In genomic region chr19:16064209-16064889, GRCh38 we compare ENCODE assay signal across 2 cellular contexts.
A peak's percentile ranks its signal among the peaks of the same experiment; 100 is the strongest.
TF ChIP-seq lines count a peak whose summit lies in the region.

No MANE protein-coding gene starts in this region.

TF ChIP-seq in HepG2, 621 proteins besides CTCF, POLR2A, EP300 and RAD21:
- TF ChIP-seq GABPB1 (CRISPR knock-in tag; IDR thresholded peaks at IDR 0.05) (0 out of 2 replicates have a peak, but pooled peaks have one; percentile 18), ZNF615 (CRISPR knock-in tag; IDR thresholded peaks at IDR 0.05; ENCODE audit: borderline replicate concordance) (no peak), TOE1 (CRISPR knock-in tag; IDR thresholded peaks at IDR 0.05) (no peak), HOXA3 (CRISPR knock-in tag; IDR thresholded peaks at IDR 0.05) (no peak), ZMYM2 (CRISPR knock-in tag; IDR thresholded peaks at IDR 0.05) (no peak), MED13 (CRISPR knock-in tag; IDR thresholded peaks at IDR 0.05) (no peak), RCOR2 (CRISPR knock-in tag; IDR thresholded peaks at IDR 0.05) (no peak), ZNF768 (CRISPR knock-in tag; IDR thresholded peaks at IDR 0.05) (peak; percentile 30; the same call in 1 of the 2 replicates), ZBTB8A (CRISPR knock-in tag; IDR thresholded peaks at IDR 0.05; ENCODE audit: borderline replicate concordance, low read depth) (no peak), ZFP36L1 (CRISPR knock-in tag; IDR thresholded peaks at IDR 0.05) (no peak), RBAK (CRISPR knock-in tag; IDR thresholded peaks at IDR 0.05) (no peak), NFYB (CRISPR knock-in tag; IDR thresholded peaks at IDR 0.05) (no peak), NR2F6 (IDR thresholded peaks at IDR 0.05) (no peak), NR2F6 (CRISPR knock-in tag; IDR thresholded peaks at IDR 0.05) (no peak), ZEB1 (IDR thresholded peaks at IDR 0.05; ENCODE audit: insufficient replicate concordance, low read depth) (no peak), ZBED4 (CRISPR knock-in tag; IDR thresholded peaks at IDR 0.05; ENCODE audit: borderline replicate concordance) (no peak), EEA1 (CRISPR knock-in tag; IDR thresholded peaks at IDR 0.05; ENCODE audit: borderline replicate concordance) (no peak), TOPORS (CRISPR knock-in tag; IDR thresholded peaks at IDR 0.05) (no peak), SNAPC2 (CRISPR knock-in tag; IDR thresholded peaks at IDR 0.05) (no peak), FOSL2 (CRISPR knock-in tag; IDR thresholded peaks at IDR 0.05) (peak; percentile 59), MTA3 (CRISPR knock-in tag; IDR thresholded peaks at IDR 0.05) (no peak), PLRG1 (conservative IDR thresholded peaks at IDR 0.05) (no peak), ZNF577 (CRISPR knock-in tag; IDR thresholded peaks at IDR 0.05; ENCODE audit: borderline replicate concordance, low read depth) (no peak), ZBTB25 (CRISPR knock-in tag; IDR thresholded peaks at IDR 0.05) (no peak), KDM5B (CRISPR knock-in tag; IDR thresholded peaks at IDR 0.05; ENCODE audit: borderline replicate concordance) (no peak)
TF ChIP-seq in HepG2: peak in this region for 3.

TF ChIP-seq in K562, 482 proteins besides CTCF, POLR2A, EP300 and RAD21:
- TF ChIP-seq NR4A1 (CRISPR knock-in tag; IDR thresholded peaks at IDR 0.05) (no peak), NR4A1 (tag; IDR thresholded peaks at IDR 0.05) (no peak), JUND (IDR thresholded peaks at IDR 0.05; ENCODE audit: borderline replicate concordance, low read depth, low read length) (peak; percentile 44; the same call in 1 of the 2 replicates), JUND (tag; IDR thresholded peaks at IDR 0.05; ENCODE audit: borderline replicate concordance, low read depth, low read length) (no peak), JUNB (CRISPR knock-in tag; conservative IDR thresholded peaks at IDR 0.05) (no peak), FOSL1 (tag; conservative IDR thresholded peaks at IDR 0.05) (peak; percentile 9; the same call in 1 of the 2 replicates), ZBTB7A (IDR thresholded peaks at IDR 0.05; ENCODE audit: borderline replicate concordance, control insufficient read depth, low read depth, low read length) (peak; percentile 64; the same call in 1 of the 2 replicates), GABPB1 (CRISPR knock-in tag; IDR thresholded peaks at IDR 0.05) (no peak), PHB2 (IDR thresholded peaks at IDR 0.05; ENCODE audit: low read depth) (no peak)
TF ChIP-seq in K562: peak in this region for 3.
